In the genomic region with DNA sequence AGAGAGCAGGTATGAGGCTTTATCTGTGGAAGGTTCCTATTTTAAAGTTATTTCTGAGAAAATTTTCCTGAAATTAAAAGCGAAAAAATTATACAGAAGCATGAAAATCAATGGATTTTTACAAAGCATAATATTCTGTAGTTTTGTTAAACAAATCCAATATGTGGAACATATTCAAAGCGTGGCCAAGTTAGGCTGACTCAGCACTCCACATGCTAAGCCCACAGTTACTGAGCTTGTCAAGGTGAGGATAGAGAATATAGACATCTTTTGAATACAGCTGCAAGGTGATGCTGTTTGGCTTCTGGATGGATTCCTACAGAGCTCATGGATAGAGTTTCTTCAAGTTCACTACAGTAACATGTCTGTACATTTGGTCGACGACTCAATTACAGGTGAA, we compare ENCODE assay signal across 7 cellular contexts.
"Had no signal": no experiment of that assay in that cellular context is flagged by ENCODE, and none has a peak within 500 bp of the region (broad histone marks: within the 10 kb centered on the region; RNA-seq: fewer than 3 reads in every experiment).

No MANE protein-coding gene starts in this region.

- FAIRE-seq: HTR-8/SVneo, K562 had no signal

- H3K4me2 ChIP-seq: KMS-11 had no signal

- H3K4me3 ChIP-seq: K562 had no signal

- ATAC-seq: K562 had no signal

- H3K27ac ChIP-seq: HL-60, KMS-11 had no signal

- H3K9ac ChIP-seq: KMS-11 had no signal

- DNase-seq: IMR-90, KBM-7, KG1 had no signal
